Comparison of ENCODE assay signal across 1 cellular context in the genomic region with DNA sequence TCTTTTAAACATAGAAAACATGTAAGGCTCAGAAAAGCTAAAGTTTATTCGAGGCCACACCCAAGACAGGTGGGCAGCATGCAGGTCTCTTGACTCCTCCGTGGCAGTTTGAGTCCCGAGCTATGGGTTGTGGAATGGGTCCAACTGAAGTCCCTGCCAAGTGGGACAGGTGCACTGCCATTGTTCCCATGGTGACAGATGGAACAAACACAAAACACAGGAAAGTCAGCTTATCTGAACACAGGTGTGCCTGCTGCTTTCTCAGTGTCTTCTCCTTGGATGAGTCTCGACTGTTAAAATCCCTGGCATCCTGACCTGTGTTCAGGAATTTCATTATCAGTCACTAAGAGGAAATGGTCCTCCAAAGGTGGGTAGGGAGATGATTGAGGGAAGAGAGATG.
TF ChIP-seq lines count a peak whose summit lies in the region.

No MANE protein-coding gene starts in this region.

TF ChIP-seq in GM23338, 12 proteins besides CTCF, POLR2A, EP300 and RAD21 (continued from another document):
- TF ChIP-seq, protein P1, sequence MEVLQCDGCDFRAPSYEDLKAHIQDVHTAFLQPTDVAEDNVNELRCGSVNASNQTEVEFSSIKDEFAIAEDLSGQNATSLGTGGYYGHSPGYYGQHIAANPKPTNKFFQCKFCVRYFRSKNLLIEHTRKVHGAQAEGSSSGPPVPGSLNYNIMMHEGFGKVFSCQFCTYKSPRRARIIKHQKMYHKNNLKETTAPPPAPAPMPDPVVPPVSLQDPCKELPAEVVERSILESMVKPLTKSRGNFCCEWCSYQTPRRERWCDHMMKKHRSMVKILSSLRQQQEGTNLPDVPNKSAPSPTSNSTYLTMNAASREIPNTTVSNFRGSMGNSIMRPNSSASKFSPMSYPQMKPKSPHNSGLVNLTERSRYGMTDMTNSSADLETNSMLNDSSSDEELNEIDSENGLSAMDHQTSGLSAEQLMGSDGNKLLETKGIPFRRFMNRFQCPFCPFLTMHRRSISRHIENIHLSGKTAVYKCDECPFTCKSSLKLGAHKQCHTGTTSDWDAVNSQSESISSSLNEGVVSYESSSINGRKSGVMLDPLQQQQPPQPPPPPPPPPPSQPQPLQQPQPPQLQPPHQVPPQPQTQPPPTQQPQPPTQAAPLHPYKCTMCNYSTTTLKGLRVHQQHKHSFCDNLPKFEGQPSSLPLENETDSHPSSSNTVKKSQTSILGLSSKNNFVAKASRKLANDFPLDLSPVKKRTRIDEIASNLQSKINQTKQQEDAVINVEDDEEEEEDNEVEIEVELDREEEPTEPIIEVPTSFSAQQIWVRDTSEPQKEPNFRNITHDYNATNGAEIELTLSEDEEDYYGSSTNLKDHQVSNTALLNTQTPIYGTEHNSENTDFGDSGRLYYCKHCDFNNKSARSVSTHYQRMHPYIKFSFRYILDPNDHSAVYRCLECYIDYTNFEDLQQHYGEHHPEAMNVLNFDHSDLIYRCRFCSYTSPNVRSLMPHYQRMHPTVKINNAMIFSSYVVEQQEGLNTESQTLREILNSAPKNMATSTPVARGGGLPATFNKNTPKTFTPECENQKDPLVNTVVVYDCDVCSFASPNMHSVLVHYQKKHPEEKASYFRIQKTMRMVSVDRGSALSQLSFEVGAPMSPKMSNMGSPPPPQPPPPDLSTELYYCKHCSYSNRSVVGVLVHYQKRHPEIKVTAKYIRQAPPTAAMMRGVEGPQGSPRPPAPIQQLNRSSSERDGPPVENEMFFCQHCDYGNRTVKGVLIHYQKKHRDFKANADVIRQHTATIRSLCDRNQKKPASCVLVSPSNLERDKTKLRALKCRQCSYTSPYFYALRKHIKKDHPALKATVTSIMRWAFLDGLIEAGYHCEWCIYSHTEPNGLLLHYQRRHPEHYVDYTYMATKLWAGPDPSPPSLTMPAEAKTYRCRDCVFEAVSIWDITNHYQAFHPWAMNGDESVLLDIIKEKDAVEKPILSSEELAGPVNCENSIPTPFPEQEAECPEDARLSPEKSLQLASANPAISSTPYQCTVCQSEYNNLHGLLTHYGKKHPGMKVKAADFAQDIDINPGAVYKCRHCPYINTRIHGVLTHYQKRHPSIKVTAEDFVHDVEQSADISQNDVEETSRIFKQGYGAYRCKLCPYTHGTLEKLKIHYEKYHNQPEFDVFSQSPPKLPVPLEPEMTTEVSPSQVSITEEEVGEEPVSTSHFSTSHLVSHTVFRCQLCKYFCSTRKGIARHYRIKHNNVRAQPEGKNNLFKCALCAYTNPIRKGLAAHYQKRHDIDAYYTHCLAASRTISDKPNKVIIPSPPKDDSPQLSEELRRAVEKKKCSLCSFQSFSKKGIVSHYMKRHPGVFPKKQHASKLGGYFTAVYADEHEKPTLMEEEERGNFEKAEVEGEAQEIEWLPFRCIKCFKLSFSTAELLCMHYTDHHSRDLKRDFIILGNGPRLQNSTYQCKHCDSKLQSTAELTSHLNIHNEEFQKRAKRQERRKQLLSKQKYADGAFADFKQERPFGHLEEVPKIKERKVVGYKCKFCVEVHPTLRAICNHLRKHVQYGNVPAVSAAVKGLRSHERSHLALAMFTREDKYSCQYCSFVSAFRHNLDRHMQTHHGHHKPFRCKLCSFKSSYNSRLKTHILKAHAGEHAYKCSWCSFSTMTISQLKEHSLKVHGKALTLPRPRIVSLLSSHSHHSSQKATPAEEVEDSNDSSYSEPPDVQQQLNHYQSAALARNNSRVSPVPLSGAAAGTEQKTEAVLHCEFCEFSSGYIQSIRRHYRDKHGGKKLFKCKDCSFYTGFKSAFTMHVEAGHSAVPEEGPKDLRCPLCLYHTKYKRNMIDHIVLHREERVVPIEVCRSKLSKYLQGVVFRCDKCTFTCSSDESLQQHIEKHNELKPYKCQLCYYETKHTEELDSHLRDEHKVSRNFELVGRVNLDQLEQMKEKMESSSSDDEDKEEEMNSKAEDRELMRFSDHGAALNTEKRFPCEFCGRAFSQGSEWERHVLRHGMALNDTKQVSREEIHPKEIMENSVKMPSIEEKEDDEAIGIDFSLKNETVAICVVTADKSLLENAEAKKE (CRISPR knock-in tag; IDR thresholded peaks at IDR 0.05), result no peak
- no peak for TF ChIP-seq POLR2AphosphoS5 (IDR thresholded peaks at IDR 0.05; ENCODE audit: low read depth)
- TF ChIP-seq JUNB (IDR thresholded peaks at IDR 0.05; ENCODE audit: unreplicated experiment), result no peak
- TF ChIP-seq EZH2phosphoT487 (IDR thresholded peaks at IDR 0.05; ENCODE audit: unreplicated experiment), result no peak
- no peak for TF ChIP-seq NANOG (IDR thresholded peaks at IDR 0.05; ENCODE audit: borderline replicate concordance)
- TF ChIP-seq ZNF114 (CRISPR knock-in tag; IDR thresholded peaks at IDR 0.05), result no peak
- TF ChIP-seq EZH2 (IDR thresholded peaks at IDR 0.05; ENCODE audit: low read depth, unreplicated experiment), result no peak
- TF ChIP-seq STAT1 (IDR thresholded peaks at IDR 0.05; ENCODE audit: unreplicated experiment), result no peak
